12 cellular contexts compared by ENCODE assay signal in the genomic region with DNA sequence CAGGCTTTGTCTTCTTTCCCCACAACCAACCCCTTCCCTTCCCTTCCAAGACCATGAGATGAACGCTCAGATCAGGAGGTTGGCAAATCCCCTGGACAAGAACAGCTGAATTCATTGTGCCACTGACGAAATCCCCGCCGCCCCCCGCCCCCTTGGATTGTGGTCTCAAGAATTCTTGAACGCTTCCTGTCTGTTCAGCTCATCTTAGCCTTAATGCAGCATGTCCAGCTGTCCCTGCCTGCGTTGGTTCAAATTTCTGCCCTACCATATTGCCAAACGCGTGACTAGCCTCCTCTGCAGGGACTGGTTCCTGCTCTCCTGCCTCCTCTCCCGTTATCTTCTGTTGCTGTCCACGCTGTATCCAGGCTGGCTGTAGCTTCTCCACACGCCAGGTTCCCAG.
DNase-seq lines count a peak whose midpoint lies in the region; ATAC-seq and TF ChIP-seq lines count a peak whose summit lies in the region.
"Had no signal": no experiment of that assay in that cellular context is flagged by ENCODE, and none has a peak within 500 bp of the region (broad histone marks: within the 10 kb centered on the region; RNA-seq: fewer than 3 reads in every experiment).

No MANE protein-coding gene starts in this region.

- no peak overlapping the region for H2BK120ac ChIP-seq in IMR-90 (ENCODE audit: low read depth, low read length)

- dilution Hi-C loops in IMR-90 (cut with HindIII; ENCODE audit: low sequenced_read_pairs, unreplicated experiment), result no loop called here

- peaks cover 5% of the 10 kb centered on the region for H3K9me3 ChIP-seq in IMR-90 (ENCODE audit: control insufficient read depth, insufficient read depth, low read length)
- 0 out of 2 replicates have a peak, but pooled peaks cover 7% of the 10 kb centered on the region for H3K9me3 ChIP-seq in SJCRH30 (replicated peaks)
- no peaks in the 10 kb centered on the region for H3K9me3 ChIP-seq in skeletal muscle satellite cell (replicated peaks; ENCODE audit: low read length)

- peak overlapping the region; percentile 23 for H2AFZ ChIP-seq in IMR-90 (replicated peaks; ENCODE audit: low read length, poor library complexity)

- intact Hi-C loops in IMR-90 (cut with micrococcal nuclease) (no loop called here), head of caudate nucleus (cut with DNase I) (no loop called here)

- no peak overlapping the region for H3K23ac ChIP-seq in IMR-90 (ENCODE audit: low read depth, low read length)

- no peak overlapping the region for H3K56ac ChIP-seq in IMR-90 (ENCODE audit: extremely low read depth, insufficient read depth, low read length)

- 94% methylated on average over 11 of the region's 12 CpGs; no CpG with 5 or more reads in 1 of the 2 experiments for WGBS in IMR-90 (ENCODE audit: extremely low coverage in 2 of 2, insufficient read length in 1 of 2), 2 experiments

- H2BK15ac ChIP-seq in IMR-90 (ENCODE audit: low read depth, low read length), result no peak overlapping the region

- H3K27ac ChIP-seq in IMR-90 (ENCODE audit: insufficient read depth, low read length) (no peak overlapping the region), SJCRH30 (peak overlapping the region; percentile 47), caudate nucleus (ENCODE audit: low read depth, low read length) (no peak overlapping the region)

- H2AK5ac ChIP-seq in IMR-90 (ENCODE audit: low read depth, low read length), result no peak overlapping the region

- H3K4me2 ChIP-seq in IMR-90 (ENCODE audit: low read depth, low read length), result no peak overlapping the region
- peak overlapping the region; percentile 36 for H3K4me2 ChIP-seq in skeletal muscle satellite cell (ENCODE audit: low read length)

- in situ Hi-C loops in IMR-90 (cut with MboI; ENCODE audit: low sequenced_read_pairs), result no loop called here

- no peak overlapping the region for H3K4me3 ChIP-seq in IMR-90 (ENCODE audit: insufficient read depth, low read depth, low read length)
- no peak overlapping the region for H3K4me3 ChIP-seq in SJCRH30
- no peak overlapping the region for H3K4me3 ChIP-seq in skeletal muscle satellite cell (ENCODE audit: low read length)

- H4K8ac ChIP-seq in IMR-90 (ENCODE audit: low read depth in 2 of 2, low read length in 2 of 2), result no peak overlapping the region

- no peak overlapping the region for H2BK5ac ChIP-seq in IMR-90 (ENCODE audit: low read depth, low read length, poor library complexity, severe bottlenecking)

- BruUV-seq in IMR-90 (replicated peaks; lab: Mats Ljungman, UMichigan), result no TSS peak

- no peaks in the 10 kb centered on the region for H4K20me1 ChIP-seq in IMR-90 (ENCODE audit: insufficient read depth, low read length)

- DNase-seq in IMR-90 (no peak), SJCRH30 (peak; percentile 74 to 86), myocyte (ENCODE audit: low read depth) (peak; percentile 77), COLO668 (lab: John Stamatoyannopoulos, UW; ENCODE audit: unreplicated experiment) (no peak), head of caudate nucleus (no peak), caudate nucleus (lab: John Stamatoyannopoulos, UW) (no peak)
- DNase-seq: C1 segment of cervical spinal cord; CD4-positive, alpha-beta T cell; DMS79; GOT3; H9 had no signal

- ATAC-seq in IMR-90 (ENCODE audit: low read depth), result no peak

- POLR2A ChIA-PET in IMR-90 (lab: Charles Lee; ENCODE audit: unreplicated experiment), result no interaction called here

- no peaks in the 10 kb centered on the region for H3K36me3 ChIP-seq in IMR-90 (ENCODE audit: control insufficient read depth, insufficient read depth, low read length)
- H3K36me3 ChIP-seq in SJCRH30, result no peaks in the 10 kb centered on the region
- H3K36me3 ChIP-seq in skeletal muscle satellite cell (ENCODE audit: insufficient read depth, low read length), result peaks cover 5% of the 10 kb centered on the region

- H4K5ac ChIP-seq in IMR-90 (ENCODE audit: low read depth, low read length), result no peak overlapping the region

- no peaks in the 10 kb centered on the region for H3K79me1 ChIP-seq in IMR-90 (ENCODE audit: low read depth in 1 of 2, low read length in 2 of 2)

- TF ChIP-seq POLR2A in IMR-90 (IDR thresholded peaks at IDR 0.05; ENCODE audit: low read depth, low read length), result no peak

- H3K18ac ChIP-seq in IMR-90 (ENCODE audit: low read depth, low read length), result no peak overlapping the region

- no peak for TF ChIP-seq CTCF in IMR-90 (conservative IDR thresholded peaks at IDR 0.05; ENCODE audit: low read depth, low read length)

- TF ChIP-seq RAD21 in IMR-90 (IDR thresholded peaks at IDR 0.05; ENCODE audit: low read length), result no peak

- H3K4me1 ChIP-seq in IMR-90 (ENCODE audit: control insufficient read depth, insufficient read depth, low read length) (no peaks in the 10 kb centered on the region), SJCRH30 (peaks cover 26% of the 10 kb centered on the region), skeletal muscle satellite cell (ENCODE audit: control insufficient read depth, insufficient read depth, low read length) (peaks cover 17% of the 10 kb centered on the region)

- H4K91ac ChIP-seq in IMR-90 (ENCODE audit: insufficient read depth, low read depth, low read length), result no peak overlapping the region

- H2BK20ac ChIP-seq in IMR-90 (ENCODE audit: low read depth, low read length), result no peak overlapping the region

- H3K27me3 ChIP-seq in IMR-90 (ENCODE audit: control insufficient read depth, insufficient read depth, low read length), result no peaks in the 10 kb centered on the region
- no peaks in the 10 kb centered on the region; the same call in 1 of the 2 replicates for H3K27me3 ChIP-seq in SJCRH30
- no peaks in the 10 kb centered on the region for H3K27me3 ChIP-seq in skeletal muscle satellite cell (ENCODE audit: control insufficient read depth, insufficient read depth, low read length)

- H3K14ac ChIP-seq in IMR-90 (replicated peaks; ENCODE audit: low read depth, low read length), result no peak overlapping the region

- CTCF ChIA-PET in IMR-90 (lab: Yijun Ruan, JAX), result no interaction called here

- H3K9me1 ChIP-seq in IMR-90 (ENCODE audit: insufficient read depth, low read length), result no peaks in the 10 kb centered on the region

- no peak overlapping the region for H3K9ac ChIP-seq in IMR-90 (ENCODE audit: low read depth, low read length)
- no peak overlapping the region for H3K9ac ChIP-seq in skeletal muscle satellite cell (ENCODE audit: low read depth, low read length)

- H2AK9ac ChIP-seq in IMR-90 (replicated peaks; ENCODE audit: low read depth, low read length, poor library complexity), result no peak overlapping the region

- no peak overlapping the region for H3K4ac ChIP-seq in IMR-90 (ENCODE audit: low read depth, low read length)

TF ChIP-seq in IMR-90, 13 proteins besides CTCF, POLR2A, EP300 and RAD21:
- TF ChIP-seq RCOR1 (IDR thresholded peaks at IDR 0.05; ENCODE audit: insufficient replicate concordance, low read length), result no peak
- TF ChIP-seq RFX5 (IDR thresholded peaks at IDR 0.05; ENCODE audit: low read depth, low read length), result no peak
- no peak for TF ChIP-seq MAFK (IDR thresholded peaks at IDR 0.05; ENCODE audit: low read depth, low read length)

Comparison
In these comparisons a context has a peak if more than half of its experiments do, and no peak if none do; other contexts are left out.
1. DNase-seq: peak in SJCRH30 (2 of 2) and myocyte (single experiment); none in IMR-90 (single experiment), COLO668 (single experiment), head of caudate nucleus (0 of 42) and caudate nucleus (0 of 61).